In the genomic region with DNA sequence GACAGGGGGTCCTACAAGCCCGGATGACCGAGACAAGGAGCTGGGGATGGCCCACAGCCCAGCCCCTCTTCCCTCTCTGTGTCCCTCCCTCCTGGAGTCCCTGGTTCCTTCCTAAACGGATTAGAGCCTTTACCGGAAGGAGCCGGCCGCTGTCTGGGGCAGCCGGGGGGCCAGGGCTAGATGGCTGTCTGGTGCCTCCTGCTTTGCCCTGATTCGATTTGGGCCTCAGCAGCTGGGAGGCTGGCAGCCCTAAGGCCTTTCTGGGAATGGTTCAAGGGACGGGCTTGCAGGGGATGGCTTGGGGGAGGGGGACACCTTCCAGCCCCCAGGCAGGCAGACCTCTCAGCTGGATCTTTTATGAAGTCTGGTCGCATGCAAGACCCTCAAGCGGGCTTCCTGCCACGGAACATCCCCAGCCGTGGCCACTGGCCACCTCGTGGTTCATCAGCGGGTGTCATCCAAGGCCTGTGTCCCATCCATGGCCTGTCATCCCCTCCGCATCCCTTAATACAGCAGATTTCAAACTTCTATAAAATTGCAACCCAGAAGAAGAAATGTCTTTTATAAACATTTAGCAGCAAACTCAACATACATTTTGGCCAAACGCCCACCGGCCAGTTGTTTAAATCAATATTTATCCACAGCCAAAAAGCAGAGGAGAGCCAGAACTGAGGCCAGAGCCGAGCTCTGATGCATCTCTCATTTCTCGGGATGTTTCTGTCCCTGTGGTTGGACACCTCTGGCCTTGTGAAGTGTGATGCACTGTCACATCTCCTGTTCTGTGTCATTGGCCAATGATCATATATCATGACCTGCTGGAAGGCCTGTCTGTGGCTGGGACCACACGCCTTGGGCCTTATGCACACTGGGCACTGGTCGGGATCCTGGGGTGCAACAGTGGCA, we compare ENCODE assay signal across 21 cellular contexts. TPM values are rescaled to one million over a fixed set of nuclear protein-coding genes. Genes with fewer than 3 reads are reported as not detected.
DNase-seq lines count a peak whose midpoint lies in the region; ATAC-seq and TF ChIP-seq lines count a peak whose summit lies in the region.
"Had no signal": no experiment of that assay in that cellular context is flagged by ENCODE, and none has a peak within 500 bp of the region (broad histone marks: within the 10 kb centered on the region; RNA-seq: fewer than 3 reads in every experiment).

No MANE protein-coding gene starts in this region.

- H4K20me1 ChIP-seq in osteoblast (ENCODE audit: insufficient read depth, low read length): peaks cover 25% of the 10 kb centered on the region

- H3K36me3 ChIP-seq in NT2/D1 (ENCODE audit: insufficient read depth, insufficient read length, low read length) (peaks cover 13% of the 10 kb centered on the region), osteoblast (ENCODE audit: insufficient read depth, low read length) (peaks cover 3% of the 10 kb centered on the region)
- H3K36me3 ChIP-seq: ascending aorta, spleen had no signal

- H3K9ac ChIP-seq in NT2/D1 (ENCODE audit: insufficient read length, low read depth): peak overlapping the region; percentile 21
- H3K9ac ChIP-seq: GM23248, parathyroid adenoma had no signal

- H2AFZ ChIP-seq in osteoblast (ENCODE audit: low read length): no peak overlapping the region
- H2AFZ ChIP-seq: GM23248, parathyroid adenoma had no signal

- H3K4me1 ChIP-seq in NT2/D1 (ENCODE audit: insufficient read depth, insufficient read length): peaks cover 6% of the 10 kb centered on the region
- H3K4me1 ChIP-seq in osteoblast (ENCODE audit: insufficient read depth, low read length): no peaks in the 10 kb centered on the region
- H3K4me1 ChIP-seq: spleen had no signal

- ATAC-seq in HG02970 (IDR thresholded peaks at IDR 0.05; ENCODE audit: low FRiP score, unreplicated experiment): no peak
- ATAC-seq in GM19023 (IDR thresholded peaks at IDR 0.05; ENCODE audit: unreplicated experiment): no peak
- ATAC-seq: left ventricle myocardium superior had no signal

- H3K4me3 ChIP-seq in AG04450 (ENCODE audit: low read depth, low read length): no peak overlapping the region
- no peak overlapping the region for H3K4me3 ChIP-seq in NT2/D1 (ENCODE audit: insufficient read length, low read depth)
- no peak overlapping the region for H3K4me3 ChIP-seq in choroid plexus epithelial cell (ENCODE audit: low read depth, low read length)
- no peak overlapping the region for H3K4me3 ChIP-seq in osteoblast (ENCODE audit: insufficient read depth, low read length)
- H3K4me3 ChIP-seq: ascending aorta, GM23248, spleen had no signal

- CTCF ChIA-PET in AG04450 (lab: Charles Lee): no interaction called here

- H3K9me3 ChIP-seq in AG04450 (ENCODE audit: control insufficient read depth, insufficient read depth, low read length): no peaks in the 10 kb centered on the region
- no peaks in the 10 kb centered on the region for H3K9me3 ChIP-seq in NT2/D1 (ENCODE audit: insufficient read depth, low read length)
- no peaks in the 10 kb centered on the region for H3K9me3 ChIP-seq in osteoblast (ENCODE audit: low read depth, low read length)
- H3K9me3 ChIP-seq: ascending aorta, spleen had no signal

- POLR2A ChIA-PET in AG04450 (lab: Yijun Ruan, JAX): interaction anchor here (1.2 to 1.5 kb wide), 2 partner anchors 26 to 28 kb away, joined by 3 to 5 read pairs; no protein-coding TSS in a partner anchor

- TF ChIP-seq CTCF in AG04450 (IDR thresholded peaks at IDR 0.05; ENCODE audit: low read depth, low read length) (no peak), choroid plexus epithelial cell (conservative IDR thresholded peaks at IDR 0.05; ENCODE audit: low read depth, low read length) (no peak), osteoblast (IDR thresholded peaks at IDR 0.05; ENCODE audit: extremely low read depth, low read depth, low read length) (no peak)

- DNase-seq in AG04450 (ENCODE audit: low read depth, low spot score) (peak; percentile 49), NT2/D1 (ENCODE audit: low read depth, low spot score) (no peak), choroid plexus epithelial cell (ENCODE audit: low read depth) (peak; percentile 28), osteoblast (ENCODE audit: insufficient read length, low spot score, missing footprints) (peak; percentile 81), amniotic stem cell (lab: John Stamatoyannopoulos, UW) (no peak)
- no peak for DNase-seq in activated naive CD4-positive, alpha-beta T cell treated with anti-CD3 and anti-CD28 coated beads, Interleukin-2, amount 50 U/mL, for 16 hours
- DNase-seq: activated CD4-positive, alpha-beta T cell treated with anti-CD3 and anti-CD28 coated beads, Interleukin-2, amount 50 U/mL, for 4 hours; activated naive CD4-positive, alpha-beta T cell treated with Interleukin-2 at 50 U/mL for 16 hours; CD4-positive, alpha-beta T cell; erythroblast; GM23248; left ventricle myocardium superior; NCI-H1694 treated with DMSO at 0.1 percent for 48 hours; NCI-H2227 treated with DMSO at 0.1 percent for 48 hours; RPMI8226; spleen; T-helper 1 cell had no signal

- H3K27me3 ChIP-seq in AG04450 (ENCODE audit: control insufficient read depth, insufficient read depth, low read length) (no peaks in the 10 kb centered on the region), NT2/D1 (ENCODE audit: insufficient read depth, insufficient read length) (no peaks in the 10 kb centered on the region), osteoblast (ENCODE audit: insufficient read depth, low read length) (no peaks in the 10 kb centered on the region)
- H3K27me3 ChIP-seq: ascending aorta, spleen had no signal

- peaks cover 71% of the 10 kb centered on the region for H3K79me2 ChIP-seq in osteoblast (ENCODE audit: insufficient read depth, low read length)

- H3K4me2 ChIP-seq in osteoblast (ENCODE audit: insufficient read depth, low read length): no peak overlapping the region

- H3K27ac ChIP-seq in AG04450 (ENCODE audit: low read depth, low read length) (peak overlapping the region; percentile 61), osteoblast (ENCODE audit: low read depth, low read length) (peak overlapping the region; percentile 45)
- H3K27ac ChIP-seq: ascending aorta, GM23248, parathyroid adenoma, spleen had no signal

RNA-seq across cellular contexts. Expression of a gene that starts 52.0 kb away (rescaled TPM):
- 23.5 and 27.3 TPM in 2 replicates for polyA plus RNA-seq in AG04450 (2011; rRNA removed)
- 28.1 and 37.7 TPM in 2 replicates for polyA minus RNA-seq in AG04450 (2011; rRNA and poly(A)+ RNA removed)
- 15.9 and 18.6 TPM in 2 replicates for total RNA-seq in osteoblast

Comparison
In these comparisons a context has a peak if more than half of its experiments do, and no peak if none do; other contexts are left out.
1. DNase-seq: peak in AG04450 (single experiment), choroid plexus epithelial cell (single experiment) and osteoblast (single experiment); none in NT2/D1 (single experiment), amniotic stem cell (single experiment) and activated naive CD4-positive, alpha-beta T cell treated with anti-CD3 and anti-CD28 coated beads, Interleukin-2, amount 50 U/mL, for 16 hours (single experiment).